In genomic region chr11:125313271-125314222, GRCh38 we compare ENCODE assay signal across 18 cellular contexts.
DNase-seq lines count a peak whose midpoint lies in the region; ATAC-seq and TF ChIP-seq lines count a peak whose summit lies in the region.
"Had no signal": no experiment of that assay in that cellular context is flagged by ENCODE, and none has a peak within 500 bp of the region (broad histone marks: within the 10 kb centered on the region; RNA-seq: fewer than 3 reads in every experiment).

No MANE protein-coding gene starts in this region.

- in situ Hi-C loops in astrocyte of the spinal cord (cut with HindIII; ENCODE audit: low sequenced_read_pairs) = no loop called here

- no peak for TF ChIP-seq CTCF in astrocyte of the spinal cord (IDR thresholded peaks at IDR 0.05; ENCODE audit: low read depth, low read length)
- no peak for TF ChIP-seq CTCF in fibroblast of pulmonary artery (IDR thresholded peaks at IDR 0.05; ENCODE audit: low read length, missing control alignments)
- no peak for TF ChIP-seq CTCF in omental fat pad (IDR thresholded peaks at IDR 0.05)

- H3K4me3 ChIP-seq in astrocyte of the spinal cord (ENCODE audit: low read depth, low read length) (no peak overlapping the region), fibroblast of pulmonary artery (replicated peaks; ENCODE audit: low read depth, low read length) (no peak overlapping the region)
- H3K4me3 ChIP-seq: lung, prostate gland, SK-N-MC, testis had no signal

- peak; percentile 8 for ATAC-seq in omental fat pad (ENCODE audit: low FRiP score)
- ATAC-seq: activated naive CD8-positive, alpha-beta T cell treated with anti-CD3 and anti-CD28 coated beads, Interleukin-2, amount 50 U/mL, for 24 hours; naive thymus-derived CD8-positive, alpha-beta T cell had no signal

- DNase-seq in M059J (ENCODE audit: low read depth) (peak; percentile 16), astrocyte of the spinal cord (ENCODE audit: low read depth, low spot score) (peak; percentile 38), fibroblast of pulmonary artery (ENCODE audit: low read depth) (peak; percentile 23), omental fat pad (ENCODE audit: low spot score) (no peak), DMS153 treated with DMSO at 0.1 percent for 48 hours (lab: John Stamatoyannopoulos, UW; ENCODE audit: unreplicated experiment) (no peak), DMS53 treated with DMSO at 0.1 percent for 48 hours (lab: John Stamatoyannopoulos, UW; ENCODE audit: unreplicated experiment) (no peak), SIG-M5 (lab: John Stamatoyannopoulos, UW) (no peak), NCI-H187 treated with DMSO at 0.1 percent for 48 hours (lab: John Stamatoyannopoulos, UW) (no peak)
- DNase-seq: activated CD4-positive, alpha-beta T cell treated with anti-CD3 and anti-CD28 coated beads for 1 hour; activated naive CD8-positive, alpha-beta T cell treated with anti-CD3 and anti-CD28 coated beads, Interleukin-2, amount 50 U/mL, for 24 hours; naive thymus-derived CD8-positive, alpha-beta T cell; NCI-H2171 treated with DMSO at 0.1 percent for 48 hours; stimulated activated CD8-positive, alpha-beta memory T cell treated with anti-CD3 and anti-CD28 coated beads, Interleukin-4, amount 100 ng/mL, for 48 hours; T1000; testis had no signal

Comparison
In these comparisons a context has a peak if more than half of its experiments do, and no peak if none do; other contexts are left out.
1. DNase-seq: peak in M059J (single experiment), astrocyte of the spinal cord (single experiment) and fibroblast of pulmonary artery (single experiment); none in omental fat pad (single experiment), DMS153 treated with DMSO at 0.1 percent for 48 hours (single experiment), DMS53 treated with DMSO at 0.1 percent for 48 hours (single experiment), SIG-M5 (single experiment) and NCI-H187 treated with DMSO at 0.1 percent for 48 hours (single experiment).